Comparison of ENCODE assay signal across 8 cellular contexts in genomic region chr2:25286025-25286400, GRCh38. TPM values are rescaled to one million over a fixed set of nuclear protein-coding genes. Genes with fewer than 3 reads are reported as not detected.
A peak's percentile ranks its signal among the peaks of the same experiment; 100 is the strongest.
DNase-seq lines count a peak whose midpoint lies in the region; ATAC-seq and TF ChIP-seq lines count a peak whose summit lies in the region.

No MANE protein-coding gene starts in this region.

- H3K4me1 ChIP-seq in adrenal gland (replicated peaks in 1 of 2): peaks cover 16 to 33% of the 10 kb centered on the region in 2 donors

- H3K4me3 ChIP-seq in adrenal gland: no peak overlapping the region

- H3K27me3 Mint-ChIP-seq in activated CD4-positive, alpha-beta memory T cell treated with anti-CD3 and anti-CD28 coated beads, Interleukin-2, amount 10 ng/mL, durations not matched to agents 7 days and 5 days: no peaks in the 10 kb centered on the region

- no peaks in the 10 kb centered on the region for H3K9me3 ChIP-seq in adrenal gland (replicated peaks in 1 of 3)

- TF ChIP-seq CTCF in adrenal gland (IDR thresholded peaks at IDR 0.05): no peak

- no peaks in the 10 kb centered on the region for H3K9me3 Mint-ChIP-seq in activated CD4-positive, alpha-beta memory T cell treated with anti-CD3 and anti-CD28 coated beads, Interleukin-2, amount 10 ng/mL, durations not matched to agents 7 days and 5 days

- CTCF ChIA-PET in activated CD4-positive, alpha-beta memory T cell treated with anti-CD3 and anti-CD28 coated beads, Interleukin-2, amount 10 ng/mL, durations not matched to agents 7 days and 5 days (lab: Charles Lee): interaction anchor here (1.0 to 2.6 kb wide), 4 partner anchors 9 to 72 kb away, joined by 3 to 36 read pairs (median 10); no protein-coding TSS in a partner anchor

- DNase-seq in activated CD4-positive, alpha-beta memory T cell treated with anti-CD3 and anti-CD28 coated beads, Interleukin-2, amount 10 ng/mL, durations not matched to agents 7 days and 5 days: peak; percentile 85
- peak; percentile 40 for DNase-seq in left ventricle myocardium superior
- DNase-seq in stimulated activated naive CD8-positive, alpha-beta T cell treated with anti-CD3 and anti-CD28 coated beads, Interleukin-15, Interleukin-2, amounts not matched to agents 100 U/mL and 50 U/mL, for 24 hours: peak; percentile 67
- no peak for DNase-seq in adrenal gland
- DNase-seq in NCI-H2107 treated with DMSO at 0.1 percent for 48 hours (lab: John Stamatoyannopoulos, UW; ENCODE audit: unreplicated experiment): no peak
- DNase-seq in midbrain (lab: John Stamatoyannopoulos, UW): no peak

- peak overlapping the region; percentile 44 for H3K4me3 Mint-ChIP-seq in activated CD4-positive, alpha-beta memory T cell treated with anti-CD3 and anti-CD28 coated beads, Interleukin-2, amount 10 ng/mL, durations not matched to agents 7 days and 5 days

- H3K27me3 ChIP-seq in adrenal gland: no peaks in the 10 kb centered on the region

- ATAC-seq in HG03565 (IDR thresholded peaks at IDR 0.05; ENCODE audit: unreplicated experiment) (peak; percentile 46), left ventricle myocardium superior (peak; percentile 58)
- peak; percentile 96 for ATAC-seq in stimulated activated naive CD8-positive, alpha-beta T cell treated with anti-CD3 and anti-CD28 coated beads, Interleukin-15, Interleukin-2, amounts not matched to agents 100 U/mL and 50 U/mL, for 24 hours

- TF ChIP-seq POLR2A in GM19099 (IDR thresholded peaks at IDR 0.05; ENCODE audit: extremely low read depth, insufficient read length, low read depth): peak; percentile 48
- TF ChIP-seq POLR2A in adrenal gland (IDR thresholded peaks at IDR 0.05): no peak

- H3K27ac ChIP-seq in adrenal gland: peak overlapping the region in 1 of 5 donors; percentile 53

- WGBS in adrenal gland, 4 donors: 68 to 100% (median 77%) methylated on average over 1 to 10 of the region's 10 CpGs

- H3K36me3 ChIP-seq in adrenal gland (replicated peaks in 1 of 2): peaks cover 0 to 7% of the 10 kb centered on the region in 2 donors

- peaks cover 31% of the 10 kb centered on the region for H3K4me1 Mint-ChIP-seq in activated CD4-positive, alpha-beta memory T cell treated with anti-CD3 and anti-CD28 coated beads, Interleukin-2, amount 10 ng/mL, durations not matched to agents 7 days and 5 days

- peak overlapping the region; percentile 90 for H3K27ac Mint-ChIP-seq in activated CD4-positive, alpha-beta memory T cell treated with anti-CD3 and anti-CD28 coated beads, Interleukin-2, amount 10 ng/mL, durations not matched to agents 7 days and 5 days

- H3K36me3 Mint-ChIP-seq in activated CD4-positive, alpha-beta memory T cell treated with anti-CD3 and anti-CD28 coated beads, Interleukin-2, amount 10 ng/mL, durations not matched to agents 7 days and 5 days (ENCODE audit: low read depth): peaks cover 24% of the 10 kb centered on the region

- POLR2A ChIA-PET in activated CD4-positive, alpha-beta memory T cell treated with anti-CD3 and anti-CD28 coated beads, Interleukin-2, amount 10 ng/mL, durations not matched to agents 7 days and 5 days (lab: Charles Lee): interaction anchor here (0.8 to 3.4 kb wide), 13 partner anchors 9 to 272 kb away, joined by 3 to 58 read pairs (median 5); no protein-coding TSS in a partner anchor

- intact Hi-C loops in left ventricle myocardium superior (cut with micrococcal nuclease) (no loop called here), adrenal gland (cut with DNase I) (no loop called here)

RNA-seq across cellular contexts. Expression of gene DNMT3A, which starts 55.7 kb away (rescaled TPM):
- 10 to 100 TPM; 43.2 to 45.5 TPM for total RNA-seq in activated CD4-positive, alpha-beta memory T cell treated with anti-CD3 and anti-CD28 coated beads, Interleukin-2, amount 10 ng/mL, durations not matched to agents 7 days and 5 days
- 21.1 TPM for total RNA-seq in left ventricle myocardium superior
- 10 to 100 TPM; 10.6 to 53.4 (median 26.1) TPM for total RNA-seq in adrenal gland
- 10 to 100 TPM; 12.1 to 26.0 (median 17.3) TPM for polyA plus RNA-seq in adrenal gland

Comparison
In these comparisons a context has a peak if more than half of its experiments do, and no peak if none do; other contexts are left out.
1. ATAC-seq: peak in every context shown above with its lines; median percentile 96 in stimulated activated naive CD8-positive, alpha-beta T cell treated with anti-CD3 and anti-CD28 coated beads, Interleukin-15, Interleukin-2, amounts not matched to agents 100 U/mL and 50 U/mL, for 24 hours; 58 in left ventricle myocardium superior; 46 in HG03565.
2. DNase-seq: peak in activated CD4-positive, alpha-beta memory T cell treated with anti-CD3 and anti-CD28 coated beads, Interleukin-2, amount 10 ng/mL, durations not matched to agents 7 days and 5 days (single experiment), left ventricle myocardium superior (single experiment) and stimulated activated naive CD8-positive, alpha-beta T cell treated with anti-CD3 and anti-CD28 coated beads, Interleukin-15, Interleukin-2, amounts not matched to agents 100 U/mL and 50 U/mL, for 24 hours (single experiment); none in adrenal gland (0 of 7), NCI-H2107 treated with DMSO at 0.1 percent for 48 hours (single experiment) and midbrain (single experiment).